Comparison of ENCODE assay signal across 27 cellular contexts in the genomic region with DNA sequence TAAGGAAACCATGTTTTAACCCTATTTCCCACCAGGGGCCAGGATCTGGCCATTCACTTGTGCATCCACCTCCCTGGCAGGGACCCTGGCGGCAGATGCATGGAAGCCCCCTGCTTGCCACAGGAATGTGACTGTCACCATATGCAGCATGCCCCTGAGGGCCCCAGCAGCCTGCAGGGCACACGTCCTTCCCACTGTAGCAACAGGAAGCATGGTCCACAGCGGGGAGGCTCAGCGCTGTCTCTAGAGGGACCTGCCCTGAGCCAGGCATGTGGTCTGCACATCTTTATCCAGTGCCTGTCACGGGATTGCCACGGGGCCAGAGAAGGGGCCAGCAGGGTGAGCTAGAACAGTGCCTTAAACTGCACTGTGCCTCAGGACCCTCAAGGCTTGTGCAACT.
"Had no signal": no experiment of that assay in that cellular context is flagged by ENCODE, and none has a peak within 500 bp of the region (broad histone marks: within the 10 kb centered on the region; RNA-seq: fewer than 3 reads in every experiment).

No MANE protein-coding gene starts in this region.

- H2AFZ ChIP-seq: hepatocyte, parathyroid adenoma had no signal

- H3K4me3 ChIP-seq: gastroesophageal sphincter, hepatocyte, psoas muscle, right atrium auricular region, smooth muscle cell, stomach, thyroid gland, upper lobe of right lung had no signal

- H3K9me3 ChIP-seq: gastroesophageal sphincter, psoas muscle, right atrium auricular region, stomach, thyroid gland, upper lobe of right lung had no signal

- H3K4me1 ChIP-seq: psoas muscle had no signal

- H3K27ac ChIP-seq: gastroesophageal sphincter, hepatocyte, parathyroid adenoma, psoas muscle, right atrium auricular region, stomach, thyroid gland, upper lobe of right lung had no signal

- H3K27me3 ChIP-seq: hepatocyte, right atrium auricular region, thyroid gland had no signal

- H3K36me3 ChIP-seq: gastroesophageal sphincter, right atrium auricular region, stomach, thyroid gland, upper lobe of right lung had no signal

- H3K9ac ChIP-seq: parathyroid adenoma had no signal

- H3K4me2 ChIP-seq: hepatocyte, smooth muscle cell had no signal

- ATAC-seq: activated CD4-positive, alpha-beta T cell treated with anti-CD3 and anti-CD28 coated beads for 36 hours; activated CD8-positive, alpha-beta memory T cell treated with anti-CD3 and anti-CD28 coated beads, Interleukin-2, amount 10 ng/mL, durations not matched to agents 7 days and 5 days; activated CD8-positive, alpha-beta T cell treated with anti-CD3 and anti-CD28 coated beads, Interleukin-2, amount 10 ng/mL, durations not matched to agents 7 days and 5 days; activated naive CD4-positive, alpha-beta T cell treated with anti-CD3 and anti-CD28 coated beads, Interleukin-2, amount 50 U/mL, for 72 hours; activated T-cell treated with anti-CD3 and anti-CD28 coated beads, Interleukin-2, amount 50 U/mL, for 72 hours; gastroesophageal sphincter; left colon; naive thymus-derived CD8-positive, alpha-beta T cell; psoas muscle; stimulated activated naive B cell treated with anti-CD40 and anti-IgM and Interleukin-4, amounts not matched to agents 10 μg/mL and 1 μg/mL and 100 μg/mL, for 72 hours; upper lobe of right lung had no signal

- FAIRE-seq: bronchial epithelial cell, endothelial cell of umbilical vein, kidney had no signal

- DNase-seq: activated CD4-positive, alpha-beta T cell treated with anti-CD3 and anti-CD28 coated beads for 36 hours; activated CD4-positive, CD25-positive, alpha-beta regulatory T cell; activated CD8-positive, alpha-beta memory T cell treated with anti-CD3 and anti-CD28 coated beads, Interleukin-2, amount 10 ng/mL, durations not matched to agents 7 days and 5 days; activated CD8-positive, alpha-beta T cell treated with anti-CD3 and anti-CD28 coated beads, Interleukin-2, amount 10 ng/mL, durations not matched to agents 7 days and 5 days; activated naive CD4-positive, alpha-beta T cell; activated T-cell treated with anti-CD3 and anti-CD28 coated beads, Interleukin-2, amount 50 U/mL, for 72 hours; anterior cingulate cortex; cortex of kidney; kidney; left colon; naive thymus-derived CD8-positive, alpha-beta T cell; occipital lobe; psoas muscle; stimulated activated CD4-positive, alpha-beta T cell treated with anti-CD3 and anti-CD28 coated beads, Interleukin-1b, Interleukin-23, amount 100 ng/mL, for 48 hours; stimulated activated CD4-positive, alpha-beta T cell treated with anti-CD3 and anti-CD28 coated beads, Interleukin-4, amount 100 ng/mL, for 4 hours; stimulated activated naive B cell treated with anti-CD40 and anti-IgM and Interleukin-4, amounts not matched to agents 10 μg/mL and 1 μg/mL and 100 μg/mL, for 72 hours; stomach; thyroid gland; upper lobe of right lung had no signal
